In the genomic region with DNA sequence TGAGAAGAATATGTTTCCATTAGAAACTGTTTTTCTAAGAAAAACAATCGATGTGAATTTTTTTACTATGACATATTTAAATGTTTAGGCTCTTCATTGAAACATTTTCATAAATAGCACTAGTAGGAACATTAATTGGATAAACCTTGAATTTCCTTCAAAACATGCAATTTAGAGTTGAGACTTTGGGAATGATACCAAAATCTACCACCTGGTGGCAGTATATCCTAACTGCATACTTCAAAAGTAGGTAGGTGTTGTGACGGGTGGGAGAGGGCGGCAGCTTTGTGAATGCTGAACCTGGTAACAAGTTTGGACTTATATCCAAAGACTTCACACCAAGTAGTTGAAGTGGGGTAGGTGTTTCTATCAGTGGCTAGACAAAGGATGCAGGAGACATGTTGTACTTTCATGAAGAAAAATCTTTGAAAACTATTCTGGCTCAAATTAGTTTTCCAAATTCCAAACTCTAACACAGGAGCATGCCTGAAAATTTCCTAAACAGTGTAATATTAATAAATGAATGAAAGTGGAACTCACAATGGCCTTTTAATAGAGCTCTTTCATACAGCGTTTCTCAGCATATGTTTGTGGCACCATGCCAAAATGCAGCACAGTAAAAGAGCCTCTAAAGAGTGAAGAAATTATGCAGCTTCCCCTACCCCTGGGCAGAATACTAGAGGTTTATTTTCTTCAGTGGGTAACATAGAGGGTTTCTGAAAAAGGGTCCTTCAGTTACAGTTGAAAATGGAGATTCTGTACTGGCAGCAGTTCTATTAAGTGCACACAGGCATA, we compare ENCODE assay signal across 8 cellular contexts.
DNase-seq lines count a peak whose midpoint lies in the region; ATAC-seq and TF ChIP-seq lines count a peak whose summit lies in the region.

No MANE protein-coding gene starts in this region.

- TF ChIP-seq CTCF in astrocyte of the spinal cord (IDR thresholded peaks at IDR 0.05; ENCODE audit: low read depth, low read length) = peak; percentile 60

- ATAC-seq in GM21367 (IDR thresholded peaks at IDR 0.05; ENCODE audit: unreplicated experiment) = peak; percentile 83
- peak; percentile 94 for ATAC-seq in HG03565 (IDR thresholded peaks at IDR 0.05; ENCODE audit: unreplicated experiment)

- in situ Hi-C loops in astrocyte of the spinal cord (cut with HindIII; ENCODE audit: low sequenced_read_pairs) = no loop called here

- DNase-seq in DMS 273 (lab: John Stamatoyannopoulos, UW; ENCODE audit: unreplicated experiment) = peak; percentile 76
- no peak for DNase-seq in DMS 273 treated with DMSO at 0.1 percent for 48 hours (lab: John Stamatoyannopoulos, UW)
- peak; percentile 49 for DNase-seq in OCI-M1 (lab: John Stamatoyannopoulos, UW)
- peak; percentile 9 for DNase-seq in astrocyte of the spinal cord (ENCODE audit: low read depth, low spot score)
- DNase-seq in islet precursor cell = peak; percentile 61
- DNase-seq in stimulated activated CD4-positive, alpha-beta T cell treated with anti-CD3 and anti-CD28 coated beads, Interleukin-4, amount 100 ng/mL, for 24 hours = peak; percentile 46

- no peak overlapping the region for H3K4me3 ChIP-seq in astrocyte of the spinal cord (ENCODE audit: low read depth, low read length)
